34 cellular contexts compared by ENCODE assay signal in genomic region chrX:23989689-23990088, GRCh38.
"Had no signal": no experiment of that assay in that cellular context is flagged by ENCODE, and none has a peak within 500 bp of the region (broad histone marks: within the 10 kb centered on the region; RNA-seq: fewer than 3 reads in every experiment).

No MANE protein-coding gene starts in this region.

- H3K4me1 ChIP-seq: adrenal gland, body of pancreas, breast epithelium had no signal

- ATAC-seq: activated CD8-positive, alpha-beta T cell treated with anti-CD3 and anti-CD28 coated beads for 36 hours; activated naive CD4-positive, alpha-beta T cell treated with anti-CD3 and anti-CD28 coated beads, Interleukin-2, amount 50 U/mL, for 72 hours; activated T-cell treated with anti-CD3 and anti-CD28 coated beads, Interleukin-2, amount 50 U/mL, for 4 hours; activated T-cell treated with anti-CD3 and anti-CD28 coated beads, Interleukin-2, amount 50 U/mL, for 72 hours; activated T-helper 17 cell treated with anti-CD3 and anti-CD28 coated beads, Interleukin-2, amount 50 U/mL, for 72 hours; body of pancreas had no signal

- H3K4me3 Mint-ChIP-seq: activated B cell treated with CpG ODN at 0.5 μM for 24 hours; activated CD4-positive, alpha-beta memory T cell treated with anti-CD3 and anti-CD28 coated beads for 36 hours; activated CD4-positive, alpha-beta T cell treated with anti-CD3 and anti-CD28 coated beads, Interleukin-2, amount 10 ng/mL, durations not matched to agents 7 days and 5 days; activated CD8-positive, alpha-beta T cell treated with anti-CD3 and anti-CD28 coated beads for 36 hours; activated naive CD4-positive, alpha-beta T cell treated with anti-CD3 and anti-CD28 coated beads for 36 hours; activated naive CD8-positive, alpha-beta T cell treated with anti-CD3 and anti-CD28 coated beads for 36 hours; activated T-cell treated with anti-CD3 and anti-CD28 coated beads, Interleukin-2, amount 50 U/mL, for 4 hours; activated T-cell treated with anti-CD3 and anti-CD28 coated beads, Interleukin-2, amount 50 U/mL, for 72 hours; activated T-helper 1 cell treated with anti-CD3 and anti-CD28 coated beads, Interleukin-12 subunit alpha, Interleukin-12 subunit beta, Interleukin-2, Interleukin-4 antibody, amounts not matched to agents 30 ng/mL and 10 ng/mL and 1 ng/mL, durations not matched to agents 14 hours and 24 hours and 36 hours; activated T-helper 17 cell treated with anti-CD3 and anti-CD28 coated beads, Interleukin-2, amount 50 U/mL, for 72 hours; T-helper 1 cell treated with Interleukin-12 subunit alpha and Interleukin-12 subunit beta and Interleukin-4 antibody, amounts not matched to agents 30 μg/mL and 1 μg/mL, for 36 hours; T-helper 2 cell treated with Interferon-gamma antibody and Interleukin-4, amounts not matched to agents 5 μg/mL and 100 μg/mL, for 36 hours had no signal

- H3K27ac ChIP-seq: adrenal gland, body of pancreas, brain microvascular endothelial cell, breast epithelium, VCaP had no signal

- H3K9me3 Mint-ChIP-seq: activated B cell treated with CpG ODN at 0.5 μM for 24 hours; activated CD4-positive, alpha-beta memory T cell treated with anti-CD3 and anti-CD28 coated beads for 36 hours; activated CD4-positive, alpha-beta T cell treated with anti-CD3 and anti-CD28 coated beads, Interleukin-2, amount 10 ng/mL, durations not matched to agents 7 days and 5 days; activated CD8-positive, alpha-beta T cell treated with anti-CD3 and anti-CD28 coated beads for 36 hours; activated naive CD4-positive, alpha-beta T cell treated with anti-CD3 and anti-CD28 coated beads for 36 hours; activated naive CD4-positive, alpha-beta T cell treated with anti-CD3 and anti-CD28 coated beads, Interleukin-2, amount 50 U/mL, for 72 hours; activated naive CD8-positive, alpha-beta T cell treated with anti-CD3 and anti-CD28 coated beads for 36 hours; activated T-cell treated with anti-CD3 and anti-CD28 coated beads, Interleukin-2, amount 50 U/mL, for 4 hours; activated T-cell treated with anti-CD3 and anti-CD28 coated beads, Interleukin-2, amount 50 U/mL, for 72 hours; activated T-helper 1 cell treated with anti-CD3 and anti-CD28 coated beads, Interleukin-12 subunit alpha, Interleukin-12 subunit beta, Interleukin-2, Interleukin-4 antibody, amounts not matched to agents 30 ng/mL and 10 ng/mL and 1 ng/mL, durations not matched to agents 14 hours and 24 hours and 36 hours; activated T-helper 17 cell treated with anti-CD3 and anti-CD28 coated beads, Interleukin-2, amount 50 U/mL, for 72 hours; T-helper 1 cell treated with Interleukin-12 subunit alpha and Interleukin-12 subunit beta and Interleukin-4 antibody, amounts not matched to agents 30 μg/mL and 1 μg/mL, for 36 hours; T-helper 2 cell treated with Interferon-gamma antibody and Interleukin-4, amounts not matched to agents 5 μg/mL and 100 μg/mL, for 36 hours had no signal

- H3K27me3 Mint-ChIP-seq: activated B cell treated with CpG ODN at 0.5 μM for 24 hours; activated CD4-positive, alpha-beta memory T cell treated with anti-CD3 and anti-CD28 coated beads for 36 hours; activated CD4-positive, alpha-beta T cell treated with anti-CD3 and anti-CD28 coated beads, Interleukin-2, amount 10 ng/mL, durations not matched to agents 7 days and 5 days; activated CD8-positive, alpha-beta T cell treated with anti-CD3 and anti-CD28 coated beads for 36 hours; activated naive CD8-positive, alpha-beta T cell treated with anti-CD3 and anti-CD28 coated beads for 36 hours; activated T-helper 17 cell treated with anti-CD3 and anti-CD28 coated beads, Interleukin-2, amount 50 U/mL, for 72 hours had no signal

- DNase-seq: activated B cell treated with CpG ODN at 0.5 μM for 24 hours; activated CD4-positive, alpha-beta memory T cell treated with anti-CD3 and anti-CD28 coated beads for 36 hours; activated CD4-positive, alpha-beta T cell treated with anti-CD3 and anti-CD28 coated beads for 4 hours; activated CD4-positive, alpha-beta T cell treated with anti-CD3 and anti-CD28 coated beads, Interleukin-2, amount 10 ng/mL, durations not matched to agents 7 days and 5 days; activated CD4-positive, CD25-positive, alpha-beta regulatory T cell treated with anti-CD3 and anti-CD28 coated beads, Interleukin-2, amount 50 U/mL, for 72 hours; activated CD8-positive, alpha-beta memory T cell treated with anti-CD3 and anti-CD28 coated beads, Interleukin-2, amount 50 U/mL, for 4 hours; activated CD8-positive, alpha-beta T cell treated with anti-CD3 and anti-CD28 coated beads for 36 hours; activated effector memory CD4-positive, alpha-beta T cell treated with anti-CD3 and anti-CD28 coated beads, Interleukin-2, amount 50 U/mL, for 16 hours; activated gamma-delta T cell treated with Interleukin-2 at 50 U/mL for 16 hours; activated naive CD4-positive, alpha-beta T cell; activated naive CD4-positive, alpha-beta T cell treated with anti-CD3 and anti-CD28 coated beads for 36 hours; activated naive CD4-positive, alpha-beta T cell treated with anti-CD3 and anti-CD28 coated beads, Interleukin-2, amount 50 U/mL, for 16 hours; activated naive CD8-positive, alpha-beta T cell treated with anti-CD3 and anti-CD28 coated beads for 36 hours; activated T-cell treated with anti-CD3 and anti-CD28 coated beads for 4 hours; activated T-cell treated with anti-CD3 and anti-CD28 coated beads, Interleukin-2, amount 50 U/mL, for 1 hour; activated T-cell treated with anti-CD3 and anti-CD28 coated beads, Interleukin-2, amount 50 U/mL, for 4 hours; activated T-cell treated with anti-CD3 and anti-CD28 coated beads, Interleukin-2, amount 50 U/mL, for 72 hours; adrenal gland; amniotic stem cell; aorta; body of pancreas; brain microvascular endothelial cell; central memory CD4-positive, alpha-beta T cell; T-helper 1 cell; T-helper 2 cell; T-helper 9 cell had no signal

- FAIRE-seq: TTC549 had no signal

- H3K27me3 ChIP-seq: adrenal gland, body of pancreas, brain microvascular endothelial cell had no signal

- H3K4me1 Mint-ChIP-seq: activated T-helper 17 cell treated with anti-CD3 and anti-CD28 coated beads, Interleukin-2, amount 50 U/mL, for 72 hours had no signal

- H3K36me3 ChIP-seq: breast epithelium had no signal

- H3K4me3 ChIP-seq: adrenal gland, body of pancreas, breast epithelium had no signal

- H3K9me3 ChIP-seq: adrenal gland, body of pancreas, breast epithelium had no signal

- H3K27ac Mint-ChIP-seq: activated B cell treated with CpG ODN at 0.5 μM for 24 hours; activated CD4-positive, alpha-beta memory T cell treated with anti-CD3 and anti-CD28 coated beads for 36 hours; activated CD4-positive, alpha-beta T cell treated with anti-CD3 and anti-CD28 coated beads, Interleukin-2, amount 10 ng/mL, durations not matched to agents 7 days and 5 days; activated CD8-positive, alpha-beta T cell treated with anti-CD3 and anti-CD28 coated beads for 36 hours; activated naive CD4-positive, alpha-beta T cell treated with anti-CD3 and anti-CD28 coated beads for 36 hours; activated naive CD8-positive, alpha-beta T cell treated with anti-CD3 and anti-CD28 coated beads for 36 hours; activated T-cell treated with anti-CD3 and anti-CD28 coated beads, Interleukin-2, amount 50 U/mL, for 72 hours; activated T-helper 1 cell treated with anti-CD3 and anti-CD28 coated beads, Interleukin-12 subunit alpha, Interleukin-12 subunit beta, Interleukin-2, Interleukin-4 antibody, amounts not matched to agents 30 ng/mL and 10 ng/mL and 1 ng/mL, durations not matched to agents 14 hours and 24 hours and 36 hours; activated T-helper 17 cell treated with anti-CD3 and anti-CD28 coated beads, Interleukin-2, amount 50 U/mL, for 72 hours; T-helper 2 cell treated with Interferon-gamma antibody and Interleukin-4, amounts not matched to agents 5 μg/mL and 100 μg/mL, for 36 hours had no signal
